9 cellular contexts compared by ENCODE assay signal in the genomic region with DNA sequence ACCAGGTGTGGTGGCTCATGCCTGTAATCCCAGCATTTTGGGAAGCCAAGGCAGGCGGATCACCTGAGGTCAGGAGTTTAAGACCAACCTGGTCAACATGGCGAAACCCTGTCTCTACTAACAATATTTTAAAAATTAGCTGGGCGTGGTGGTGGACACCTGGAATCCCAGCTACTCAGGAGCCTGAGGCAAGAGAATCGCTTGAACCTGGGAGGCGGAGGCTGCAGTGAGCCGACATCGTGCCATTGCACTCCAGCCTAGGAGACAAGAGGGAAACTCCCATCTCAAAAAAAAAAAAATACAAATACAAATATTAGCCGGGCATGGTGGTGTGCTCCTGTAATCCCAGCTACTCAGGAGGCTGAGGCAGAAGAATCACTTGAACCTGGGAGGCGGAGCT. TPM values are rescaled to one million over a fixed set of nuclear protein-coding genes. Genes with fewer than 3 reads are reported as not detected.
"Had no signal": no experiment of that assay in that cellular context is flagged by ENCODE, and none has a peak within 500 bp of the region (broad histone marks: within the 10 kb centered on the region; RNA-seq: fewer than 3 reads in every experiment).

No MANE protein-coding gene starts in this region.

RNA-seq across cellular contexts. Expression of a gene that starts 13.0 kb away (rescaled TPM):
- total RNA-seq: activated CD8-positive, alpha-beta memory T cell treated with anti-CD3 and anti-CD28 coated beads for 36 hours; activated T-helper 2 cell treated with anti-CD3 and anti-CD28 coated beads, Interferon-gamma antibody, Interleukin-2, Interleukin-4, amounts not matched to agents 10 μg/mL and 5 μg/mL and 100 μg/mL, durations not matched to agents 14 hours and 24 hours and 36 hours; chondrocyte; kidney epithelial cell; neural crest cell; osteocyte; smooth muscle cell had no signal
- polyA plus RNA-seq: smooth muscle cell had no signal

RNA-seq across cellular contexts. Expression of a gene that starts 53.0 kb away (rescaled TPM):
- total RNA-seq: ascending aorta, psoas muscle had no signal
